Comparison of ENCODE assay signal across 17 cellular contexts in the genomic region with DNA sequence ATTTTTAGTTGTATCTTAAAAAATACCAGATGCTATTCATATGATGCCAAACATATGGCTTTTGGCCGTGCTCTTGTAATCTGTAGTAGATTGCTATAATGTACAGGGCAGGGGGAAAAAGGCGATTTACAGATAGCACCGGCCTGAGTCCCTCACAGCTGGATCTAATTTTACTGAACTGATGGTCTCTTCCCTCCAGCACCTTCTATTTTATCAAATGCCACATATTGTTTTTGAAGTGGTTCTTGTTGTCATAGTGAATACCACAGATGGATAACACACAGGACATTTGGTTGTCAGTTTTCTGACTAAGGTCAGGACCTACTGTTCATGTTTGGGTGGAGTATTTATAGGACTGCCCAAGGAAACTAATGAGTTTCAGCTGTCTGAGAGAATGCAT. TPM values are rescaled to one million over a fixed set of nuclear protein-coding genes. Genes with fewer than 3 reads are reported as not detected.
DNase-seq lines count a peak whose midpoint lies in the region; ATAC-seq and TF ChIP-seq lines count a peak whose summit lies in the region.
"Had no signal": no experiment of that assay in that cellular context is flagged by ENCODE, and none has a peak within 500 bp of the region (broad histone marks: within the 10 kb centered on the region; RNA-seq: fewer than 3 reads in every experiment).

No MANE protein-coding gene starts in this region.

- TF ChIP-seq CTCF in BE2C (IDR thresholded peaks at IDR 0.05; ENCODE audit: low read depth, low read length), result no peak
- TF ChIP-seq CTCF in fibroblast of the aortic adventitia (IDR thresholded peaks at IDR 0.05; ENCODE audit: insufficient read depth, low read length), result no peak
- TF ChIP-seq CTCF in nephron (IDR thresholded peaks at IDR 0.05; ENCODE audit: unreplicated experiment in 3 of 3), result no peak

- H3K27ac Mint-ChIP-seq in nephron, result peak overlapping the region; percentile 16 to 77 (median 39)
- H3K27ac Mint-ChIP-seq: CD8-positive, alpha-beta T cell had no signal

- ATAC-seq in SK-N-SH treated with all-trans-retinoic acid at 6 μM for 48 hours, result peak; percentile 72
- ATAC-seq: CD8-positive, alpha-beta T cell; Panc1 had no signal

- DNase-seq in BE2C (peak; percentile 18), fibroblast of the aortic adventitia (ENCODE audit: low read depth) (peak; percentile 20), NCI-H2029 (lab: John Stamatoyannopoulos, UW) (no peak), posterior vena cava (ENCODE audit: low spot score) (no peak), OCI-M1 (lab: John Stamatoyannopoulos, UW) (no peak)
- DNase-seq: 8988T; C1 segment of cervical spinal cord; CD8-positive, alpha-beta T cell; Karpas-422; NCI-H1417 treated with DMSO at 0.1 percent for 48 hours; NCI-H187 treated with DMSO at 0.1 percent for 48 hours; NCI-H69; NK-92 treated with Interleukin-12 subunit alpha and Interleukin-12 subunit beta, amount 100 ng/mL, for 24 hours had no signal

- peaks cover 30% of the 10 kb centered on the region for H3K9me3 Mint-ChIP-seq in nephron

- intact Hi-C loops in posterior vena cava (cut with DNase I), result no loop called here

- H3K4me3 Mint-ChIP-seq in nephron, result no peak overlapping the region
- H3K4me3 Mint-ChIP-seq: CD8-positive, alpha-beta T cell had no signal

- no peaks in the 10 kb centered on the region for H3K36me3 ChIP-seq in BE2C
- H3K36me3 ChIP-seq: SJSA1 had no signal

- H3K9me3 ChIP-seq in BE2C, result no peaks in the 10 kb centered on the region

- H3K4me1 ChIP-seq in BE2C, result no peaks in the 10 kb centered on the region
- H3K4me1 ChIP-seq: SJSA1 had no signal

- H3K4me3 ChIP-seq in BE2C (ENCODE audit: low read depth, low read length), result no peak overlapping the region
- no peak overlapping the region for H3K4me3 ChIP-seq in fibroblast of the aortic adventitia (ENCODE audit: low read depth, low read length)
- H3K4me3 ChIP-seq: SJSA1 had no signal

- H3K27me3 Mint-ChIP-seq in nephron (ENCODE audit: low read depth), result no peaks in the 10 kb centered on the region

- no peaks in the 10 kb centered on the region for H3K27me3 ChIP-seq in BE2C
- H3K27me3 ChIP-seq: SJSA1 had no signal

- no peaks in the 10 kb centered on the region for H3K4me1 Mint-ChIP-seq in nephron

- peaks cover 8% of the 10 kb centered on the region for H3K36me3 Mint-ChIP-seq in nephron (ENCODE audit: low read depth)
- H3K36me3 Mint-ChIP-seq: CD8-positive, alpha-beta T cell had no signal

TF ChIP-seq in SK-N-SH treated with all-trans-retinoic acid at 6 μM for 48 hours, 23 proteins besides CTCF, POLR2A, EP300 and RAD21:
- TF ChIP-seq, protein P1, sequence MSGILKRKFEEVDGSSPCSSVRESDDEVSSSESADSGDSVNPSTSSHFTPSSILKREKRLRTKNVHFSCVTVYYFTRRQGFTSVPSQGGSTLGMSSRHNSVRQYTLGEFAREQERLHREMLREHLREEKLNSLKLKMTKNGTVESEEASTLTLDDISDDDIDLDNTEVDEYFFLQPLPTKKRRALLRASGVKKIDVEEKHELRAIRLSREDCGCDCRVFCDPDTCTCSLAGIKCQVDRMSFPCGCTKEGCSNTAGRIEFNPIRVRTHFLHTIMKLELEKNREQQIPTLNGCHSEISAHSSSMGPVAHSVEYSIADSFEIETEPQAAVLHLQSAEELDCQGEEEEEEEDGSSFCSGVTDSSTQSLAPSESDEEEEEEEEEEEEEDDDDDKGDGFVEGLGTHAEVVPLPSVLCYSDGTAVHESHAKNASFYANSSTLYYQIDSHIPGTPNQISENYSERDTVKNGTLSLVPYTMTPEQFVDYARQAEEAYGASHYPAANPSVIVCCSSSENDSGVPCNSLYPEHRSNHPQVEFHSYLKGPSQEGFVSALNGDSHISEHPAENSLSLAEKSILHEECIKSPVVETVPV (CRISPR knock-in tag; IDR thresholded peaks at IDR 0.05), result no peak
- TF ChIP-seq, protein P2, sequence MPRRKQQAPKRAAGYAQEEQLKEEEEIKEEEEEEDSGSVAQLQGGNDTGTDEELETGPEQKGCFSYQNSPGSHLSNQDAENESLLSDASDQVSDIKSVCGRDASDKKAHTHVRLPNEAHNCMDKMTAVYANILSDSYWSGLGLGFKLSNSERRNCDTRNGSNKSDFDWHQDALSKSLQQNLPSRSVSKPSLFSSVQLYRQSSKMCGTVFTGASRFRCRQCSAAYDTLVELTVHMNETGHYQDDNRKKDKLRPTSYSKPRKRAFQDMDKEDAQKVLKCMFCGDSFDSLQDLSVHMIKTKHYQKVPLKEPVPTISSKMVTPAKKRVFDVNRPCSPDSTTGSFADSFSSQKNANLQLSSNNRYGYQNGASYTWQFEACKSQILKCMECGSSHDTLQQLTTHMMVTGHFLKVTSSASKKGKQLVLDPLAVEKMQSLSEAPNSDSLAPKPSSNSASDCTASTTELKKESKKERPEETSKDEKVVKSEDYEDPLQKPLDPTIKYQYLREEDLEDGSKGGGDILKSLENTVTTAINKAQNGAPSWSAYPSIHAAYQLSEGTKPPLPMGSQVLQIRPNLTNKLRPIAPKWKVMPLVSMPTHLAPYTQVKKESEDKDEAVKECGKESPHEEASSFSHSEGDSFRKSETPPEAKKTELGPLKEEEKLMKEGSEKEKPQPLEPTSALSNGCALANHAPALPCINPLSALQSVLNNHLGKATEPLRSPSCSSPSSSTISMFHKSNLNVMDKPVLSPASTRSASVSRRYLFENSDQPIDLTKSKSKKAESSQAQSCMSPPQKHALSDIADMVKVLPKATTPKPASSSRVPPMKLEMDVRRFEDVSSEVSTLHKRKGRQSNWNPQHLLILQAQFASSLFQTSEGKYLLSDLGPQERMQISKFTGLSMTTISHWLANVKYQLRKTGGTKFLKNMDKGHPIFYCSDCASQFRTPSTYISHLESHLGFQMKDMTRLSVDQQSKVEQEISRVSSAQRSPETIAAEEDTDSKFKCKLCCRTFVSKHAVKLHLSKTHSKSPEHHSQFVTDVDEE (CRISPR knock-in tag; IDR thresholded peaks at IDR 0.05), result peak; percentile 88
- TF ChIP-seq ZC3H10 (CRISPR knock-in tag; IDR thresholded peaks at IDR 0.05) (no peak), TCF4 (CRISPR knock-in tag; IDR thresholded peaks at IDR 0.05; ENCODE audit: borderline replicate concordance) (peak; percentile 98)

RNA-seq across cellular contexts. Expression of a gene that starts 48.3 kb away (rescaled TPM):
- polyA plus RNA-seq in BE2C (2012; ENCODE audit: insufficient read depth, insufficient read length, low read depth), result 6.6 TPM
- total RNA-seq in fibroblast of the aortic adventitia (ENCODE audit: low replicate concordance) (13.7 and 55.9 TPM in 2 replicates), posterior vena cava (10 to 100 TPM; 33.8 to 42.2 TPM)

Comparison
In these comparisons a context has a peak if more than half of its experiments do, and no peak if none do; other contexts are left out.
1. DNase-seq: peak in BE2C (single experiment) and fibroblast of the aortic adventitia (single experiment); none in NCI-H2029 (single experiment), posterior vena cava (single experiment) and OCI-M1 (single experiment).